ENCODE assay signal across 8 cellular contexts in the genomic region with DNA sequence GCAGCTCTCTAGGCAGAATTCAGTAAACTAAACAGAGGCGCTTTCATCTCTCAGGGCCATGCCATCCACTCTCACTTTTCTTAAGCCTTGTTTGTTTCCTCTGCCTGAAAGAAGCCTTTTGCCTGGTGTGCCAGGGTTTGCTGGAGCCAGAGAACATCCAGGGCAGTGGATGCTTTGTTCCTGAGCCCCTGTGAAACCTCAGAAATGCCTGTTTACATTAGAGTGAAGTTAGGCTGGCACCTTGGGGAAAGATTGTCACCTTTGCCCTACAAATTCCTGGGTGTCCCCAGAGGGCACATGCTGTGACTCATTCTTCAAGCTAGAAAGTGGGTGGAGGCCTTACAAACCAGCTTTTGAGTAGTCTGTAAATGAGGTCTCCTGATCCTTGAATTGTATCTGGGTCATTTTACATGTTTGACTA. TPM values are rescaled to one million over a fixed set of nuclear protein-coding genes. Genes with fewer than 3 reads are reported as not detected.
A peak's percentile ranks its signal among the peaks of the same experiment; 100 is the strongest.
DNase-seq lines count a peak whose midpoint lies in the region; ATAC-seq and TF ChIP-seq lines count a peak whose summit lies in the region.

No MANE protein-coding gene starts in this region.

- no peak overlapping the region for H3K4ac ChIP-seq in H9 (ENCODE audit: low read depth, low read length)

- POLR2A ChIA-PET in WTC11 (lab: Charles Lee) = no interaction called here

- peaks cover 0 to 20% (median 7%) of the 10 kb centered on the region in 3 experiments; a peak in 4 of 7 replicates for H3K36me3 Mint-ChIP-seq in H9 (ENCODE audit: insufficient read depth in 1 of 3, low read depth in 3 of 3)
- peaks cover 20% of the 10 kb centered on the region for H3K36me3 Mint-ChIP-seq in WTC11

- no peak overlapping the region for H2BK20ac ChIP-seq in H9 (ENCODE audit: low read depth, low read length, poor library complexity, severe bottlenecking)

- DNase-seq in AG08395 (ENCODE audit: low spot score) = peak; percentile 56
- DNase-seq in H9 = no peak
- DNase-seq in WTC11 (ENCODE audit: low spot score) = no peak
- peak; percentile 53 for DNase-seq in fibroblast of pulmonary artery (ENCODE audit: low read depth)
- DNase-seq in occipital lobe (lab: John Stamatoyannopoulos, UW) = peak; percentile 14
- no peak for DNase-seq in NAMALWA (ENCODE audit: low spot score)

- WGBS in H9 (ENCODE audit: extremely low coverage, insufficient read length, low lambda C conversion rate) = no CpG with 5 or more reads among the region's 1 CpG

- CTCF ChIA-PET in WTC11 (lab: Charles Lee) = interaction anchor here (1.7 kb wide), 1 partner anchor 19 kb away, joined by 3 read pairs; no protein-coding TSS in a partner anchor

- no peak overlapping the region for H3K23ac ChIP-seq in H9 (ENCODE audit: insufficient read length, low read depth, low read length)

- no peak overlapping the region for H3K14ac ChIP-seq in H9 (ENCODE audit: insufficient read depth, low read length)

- ATAC-seq in WTC11 (no peak), HG02798 (IDR thresholded peaks at IDR 0.05; ENCODE audit: poor library complexity, unreplicated experiment) (no peak), GM21447 (IDR thresholded peaks at IDR 0.05; ENCODE audit: unreplicated experiment) (no peak)

- peak overlapping the region; percentile 45 to 88 (median 81); a peak in 6 of 7 replicates for H3K27ac Mint-ChIP-seq in H9
- H3K27ac Mint-ChIP-seq in WTC11 = peak overlapping the region; percentile 81

- H4K5ac ChIP-seq in H9 (ENCODE audit: insufficient read length, low read depth, low read length) = no peak overlapping the region

- no peak overlapping the region for H2BK120ac ChIP-seq in H9 (ENCODE audit: low read depth, low read length, poor library complexity, severe bottlenecking)

- H4K91ac ChIP-seq in H9 (ENCODE audit: insufficient read length, low read depth, low read length) = no peak overlapping the region

- H3K4me1 ChIP-seq in H9 (ENCODE audit: insufficient read depth, low read length) = peaks cover 4% of the 10 kb centered on the region; the same call in 1 of the 2 replicates

- no peak for TF ChIP-seq CTCF in H9 (conservative IDR thresholded peaks at IDR 0.05)
- TF ChIP-seq CTCF in WTC11 (IDR thresholded peaks at IDR 0.05) = no peak
- no peak for TF ChIP-seq CTCF in fibroblast of pulmonary artery (IDR thresholded peaks at IDR 0.05; ENCODE audit: low read length, missing control alignments)

- H2AFZ ChIP-seq in H9 (ENCODE audit: low read length) = no peak overlapping the region

- no peak overlapping the region for H3K27ac ChIP-seq in H9 (ENCODE audit: insufficient read length, low read depth, low read length)

- H3K9me3 Mint-ChIP-seq in H9 = peaks cover 16 to 19% of the 10 kb centered on the region in 2 experiments; a peak in 4 of 5 replicates
- peaks cover 18% of the 10 kb centered on the region for H3K9me3 Mint-ChIP-seq in WTC11

- H2BK12ac ChIP-seq in H9 (ENCODE audit: insufficient read length, low read depth, low read length) = no peak overlapping the region

- H3K27me3 Mint-ChIP-seq in H9 (ENCODE audit: low read depth) = no peaks in the 10 kb centered on the region
- no peaks in the 10 kb centered on the region for H3K27me3 Mint-ChIP-seq in WTC11 (ENCODE audit: low read depth)

- no peak overlapping the region for H2BK5ac ChIP-seq in H9 (ENCODE audit: insufficient read length, low read length)

- H2BK15ac ChIP-seq in H9 (ENCODE audit: low read depth, low read length) = no peak overlapping the region

- peaks cover 3% of the 10 kb centered on the region for H3K79me1 ChIP-seq in H9 (ENCODE audit: insufficient read depth, low read depth, low read length, poor library complexity, severe bottlenecking)

- H3K4me1 Mint-ChIP-seq in H9 = peaks cover 20 to 30% of the 10 kb centered on the region in 2 experiments
- peaks cover 25% of the 10 kb centered on the region for H3K4me1 Mint-ChIP-seq in WTC11

- H3K9ac ChIP-seq in H9 (ENCODE audit: extremely low read depth, insufficient read length, low read length) = no peak overlapping the region

- H3K4me2 ChIP-seq in H9 (ENCODE audit: insufficient read depth, insufficient read length, low read length) = no peak overlapping the region

- H3K18ac ChIP-seq in H9 (ENCODE audit: insufficient read length, low read depth, low read length) = no peak overlapping the region

- no peak overlapping the region for H4K8ac ChIP-seq in H9 (replicated peaks; ENCODE audit: insufficient read length, low read depth, low read length)

- no peaks in the 10 kb centered on the region for H3K23me2 ChIP-seq in H9 (ENCODE audit: insufficient read length, low read depth, low read length, poor library complexity, severe bottlenecking)

- no peak overlapping the region for H3K4me3 ChIP-seq in fibroblast of pulmonary artery (replicated peaks; ENCODE audit: low read depth, low read length)

- no peaks in the 10 kb centered on the region for H4K20me1 ChIP-seq in H9 (ENCODE audit: control insufficient read depth, insufficient read depth, insufficient read length)

- H3K27me3 ChIP-seq in H9 (ENCODE audit: insufficient read depth, low read length) = no peaks in the 10 kb centered on the region

- H3K4me3 Mint-ChIP-seq in H9 = no peak overlapping the region
- no peak overlapping the region for H3K4me3 Mint-ChIP-seq in WTC11

- no peak overlapping the region for H3K56ac ChIP-seq in H9 (ENCODE audit: insufficient read length, low read depth, low read length)

- H3T11ph ChIP-seq in H9 (ENCODE audit: low read length) = no peak overlapping the region

- H3K79me2 ChIP-seq in H9 (ENCODE audit: insufficient read depth, low read length) = peaks cover 3% of the 10 kb centered on the region; the same call in 1 of the 2 replicates

- no peak overlapping the region for H2AK5ac ChIP-seq in H9 (ENCODE audit: insufficient read length, low read length)

- no peaks in the 10 kb centered on the region for H3K9me3 ChIP-seq in H9 (ENCODE audit: control insufficient read depth, low read depth, low read length)

TF ChIP-seq in WTC11, 78 proteins besides CTCF, POLR2A, EP300 and RAD21:
- TF ChIP-seq NR1H2 (CRISPR knock-in tag; IDR thresholded peaks at IDR 0.05) (no peak), HMGA2 (CRISPR knock-in tag; IDR thresholded peaks at IDR 0.05) (no peak), ZNF317 (CRISPR knock-in tag; IDR thresholded peaks at IDR 0.05; ENCODE audit: borderline replicate concordance, low read depth) (no peak)

RNA-seq across cellular contexts. Expression of a gene that starts 10.7 kb away (rescaled TPM):
- total RNA-seq in H9 (2021) (30.6 and 34.2 TPM in 2 replicates), WTC11 (2021) (34.6 to 41.0 TPM (median 34.8 TPM) in 3 replicates), occipital lobe (46.3 TPM)

Comparison
In these comparisons a context has a peak if more than half of its experiments do, and no peak if none do; other contexts are left out.
1. DNase-seq: peak in AG08395 (single experiment), fibroblast of pulmonary artery (single experiment) and occipital lobe (single experiment); none in H9 (single experiment), WTC11 (single experiment) and NAMALWA (single experiment).